In the genomic region with DNA sequence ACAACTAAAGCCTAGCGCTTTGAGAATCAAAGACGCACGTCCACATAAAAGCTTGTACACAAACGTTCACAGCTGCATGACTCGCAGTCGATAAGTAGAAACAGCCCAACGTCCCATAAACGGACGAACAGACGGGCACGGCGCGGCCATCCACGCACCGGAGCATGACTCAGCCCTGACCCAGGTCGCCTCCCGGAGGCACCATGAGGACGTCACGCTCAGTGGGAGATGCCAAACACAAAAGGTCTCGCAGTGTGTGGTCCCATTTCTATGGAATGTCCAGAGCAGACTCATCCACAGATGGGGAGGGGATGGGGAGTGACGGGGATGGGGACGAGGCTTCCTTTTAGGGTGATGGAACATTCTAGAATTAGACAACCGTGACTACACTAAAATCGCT, we compare ENCODE assay signal across 14 cellular contexts. TPM values are rescaled to one million over a fixed set of nuclear protein-coding genes. Genes with fewer than 3 reads are reported as not detected.
DNase-seq lines count a peak whose midpoint lies in the region; ATAC-seq and TF ChIP-seq lines count a peak whose summit lies in the region.
"Had no signal": no experiment of that assay in that cellular context is flagged by ENCODE, and none has a peak within 500 bp of the region (broad histone marks: within the 10 kb centered on the region; RNA-seq: fewer than 3 reads in every experiment).

No MANE protein-coding gene starts in this region.

- no peak for TF ChIP-seq POLR2A in IMR-90 (IDR thresholded peaks at IDR 0.05; ENCODE audit: low read depth, low read length)

- no peak overlapping the region for H3K56ac ChIP-seq in IMR-90 (ENCODE audit: extremely low read depth, insufficient read depth, low read length)

- no peak overlapping the region for H4K91ac ChIP-seq in IMR-90 (ENCODE audit: insufficient read depth, low read depth, low read length)

- POLR2A ChIA-PET in AG04450 (lab: Yijun Ruan, JAX) (no interaction called here), IMR-90 (lab: Charles Lee; ENCODE audit: unreplicated experiment) (no interaction called here)

- TF ChIP-seq RAD21 in IMR-90 (IDR thresholded peaks at IDR 0.05; ENCODE audit: low read length), result no peak

- TF ChIP-seq CTCF in AG04450 (IDR thresholded peaks at IDR 0.05; ENCODE audit: low read depth, low read length) (no peak), IMR-90 (conservative IDR thresholded peaks at IDR 0.05; ENCODE audit: low read depth, low read length) (no peak), kidney epithelial cell (IDR thresholded peaks at IDR 0.05; ENCODE audit: insufficient read depth, low read length, poor library complexity, severe bottlenecking) (no peak)

- in situ Hi-C loops in IMR-90 (cut with MboI; ENCODE audit: low sequenced_read_pairs), result no loop called here

- peak; percentile 43 for DNase-seq in AG04450 (ENCODE audit: low read depth, low spot score)
- peak; percentile 82 for DNase-seq in IMR-90
- DNase-seq in brain pericyte (ENCODE audit: low read depth, low spot score), result peak; percentile 99
- DNase-seq in kidney epithelial cell (ENCODE audit: low read depth), result peak; percentile 65
- DNase-seq in activated CD8-positive, alpha-beta memory T cell treated with anti-CD3 and anti-CD28 coated beads, Interleukin-2, amount 10 ng/mL, durations not matched to agents 7 days and 5 days, result no peak
- DNase-seq in HPDE6-E6E7 (ENCODE audit: extremely low spot score), result no peak
- DNase-seq: activated CD8-positive, alpha-beta T cell treated with anti-CD3 and anti-CD28 coated beads, Interleukin-2, amount 10 ng/mL, durations not matched to agents 7 days and 5 days; activated naive CD8-positive, alpha-beta T cell treated with anti-CD3 and anti-CD28 coated beads, Interleukin-2, amount 10 ng/mL, durations not matched to agents 7 days and 5 days; NCI-H1694; spleen; uterus had no signal

- ATAC-seq in IMR-90 (ENCODE audit: low read depth), result peak; percentile 42
- ATAC-seq in activated CD8-positive, alpha-beta memory T cell treated with anti-CD3 and anti-CD28 coated beads, Interleukin-2, amount 10 ng/mL, durations not matched to agents 7 days and 5 days, result no peak
- ATAC-seq in HG03025 (IDR thresholded peaks at IDR 0.05; ENCODE audit: low FRiP score, unreplicated experiment), result no peak
- ATAC-seq in GM18868 (IDR thresholded peaks at IDR 0.05; ENCODE audit: unreplicated experiment), result no peak
- ATAC-seq: activated CD8-positive, alpha-beta T cell treated with anti-CD3 and anti-CD28 coated beads, Interleukin-2, amount 10 ng/mL, durations not matched to agents 7 days and 5 days had no signal

- H2BK120ac ChIP-seq in IMR-90 (ENCODE audit: low read depth, low read length), result no peak overlapping the region

- no peak overlapping the region for H4K5ac ChIP-seq in IMR-90 (ENCODE audit: low read depth, low read length)

- H3K79me1 ChIP-seq in IMR-90 (ENCODE audit: low read depth in 1 of 2, low read length in 2 of 2), result peaks cover 0 to 7% of the 10 kb centered on the region in 2 experiments; a peak in 1 of 4 replicates

- peaks cover 2% of the 10 kb centered on the region for H3K4me1 Mint-ChIP-seq in activated CD8-positive, alpha-beta memory T cell treated with anti-CD3 and anti-CD28 coated beads, Interleukin-2, amount 10 ng/mL, durations not matched to agents 7 days and 5 days

- H3K27ac Mint-ChIP-seq in activated CD8-positive, alpha-beta memory T cell treated with anti-CD3 and anti-CD28 coated beads, Interleukin-2, amount 10 ng/mL, durations not matched to agents 7 days and 5 days, result no peak overlapping the region
- H3K27ac Mint-ChIP-seq: activated CD8-positive, alpha-beta T cell treated with anti-CD3 and anti-CD28 coated beads, Interleukin-2, amount 10 ng/mL, durations not matched to agents 7 days and 5 days; activated naive CD8-positive, alpha-beta T cell treated with anti-CD3 and anti-CD28 coated beads, Interleukin-2, amount 10 ng/mL, durations not matched to agents 7 days and 5 days had no signal

- H3K18ac ChIP-seq in IMR-90 (ENCODE audit: low read depth, low read length), result no peak overlapping the region

- no peak overlapping the region for H3K9ac ChIP-seq in IMR-90 (ENCODE audit: low read depth, low read length)

- H2BK15ac ChIP-seq in IMR-90 (ENCODE audit: low read depth, low read length), result no peak overlapping the region

- peaks cover 17% of the 10 kb centered on the region for H3K36me3 Mint-ChIP-seq in activated CD8-positive, alpha-beta memory T cell treated with anti-CD3 and anti-CD28 coated beads, Interleukin-2, amount 10 ng/mL, durations not matched to agents 7 days and 5 days

- H3K4me3 ChIP-seq in AG04450 (ENCODE audit: low read depth, low read length), result no peak overlapping the region
- no peak overlapping the region for H3K4me3 ChIP-seq in IMR-90 (ENCODE audit: insufficient read depth, low read depth, low read length)
- H3K4me3 ChIP-seq in kidney epithelial cell (ENCODE audit: low read depth, low read length), result no peak overlapping the region
- H3K4me3 ChIP-seq: spleen, uterus had no signal

- intact Hi-C loops in IMR-90 (cut with micrococcal nuclease), result no loop called here

- 82% methylated on average over 14 of the region's 24 CpGs; no CpG with 5 or more reads in 1 of the 2 experiments for WGBS in IMR-90 (ENCODE audit: extremely low coverage in 2 of 2, insufficient read length in 1 of 2), 2 experiments

- H3K23ac ChIP-seq in IMR-90 (ENCODE audit: low read depth, low read length), result no peak overlapping the region

- no TSS peak for BruUV-seq in IMR-90 (replicated peaks; lab: Mats Ljungman, UMichigan)

- peak overlapping the region; percentile 47 for H3K27ac ChIP-seq in AG04450 (ENCODE audit: low read depth, low read length)
- no peak overlapping the region for H3K27ac ChIP-seq in IMR-90 (ENCODE audit: insufficient read depth, low read length)
- H3K27ac ChIP-seq: spleen, uterus had no signal

- H2BK5ac ChIP-seq in IMR-90 (ENCODE audit: low read depth, low read length, poor library complexity, severe bottlenecking), result no peak overlapping the region

- H4K8ac ChIP-seq in IMR-90 (ENCODE audit: low read depth in 2 of 2, low read length in 2 of 2), result no peak overlapping the region

- H2AFZ ChIP-seq in IMR-90 (replicated peaks; ENCODE audit: low read length, poor library complexity), result peak overlapping the region; percentile 17

- H3K9me3 ChIP-seq in AG04450 (ENCODE audit: control insufficient read depth, insufficient read depth, low read length) (peaks cover 12% of the 10 kb centered on the region; the same call in 1 of the 2 replicates), IMR-90 (ENCODE audit: control insufficient read depth, insufficient read depth, low read length) (no peaks in the 10 kb centered on the region)
- H3K9me3 ChIP-seq: spleen, uterus had no signal

- no peak overlapping the region for H2AK9ac ChIP-seq in IMR-90 (replicated peaks; ENCODE audit: low read depth, low read length, poor library complexity)

- H2BK20ac ChIP-seq in IMR-90 (ENCODE audit: low read depth, low read length), result no peak overlapping the region

- CTCF ChIA-PET in AG04450 (lab: Charles Lee), result no interaction called here
- CTCF ChIA-PET in IMR-90 (lab: Yijun Ruan, JAX), result no interaction called here
- CTCF ChIA-PET in activated CD8-positive, alpha-beta memory T cell treated with anti-CD3 and anti-CD28 coated beads, Interleukin-2, amount 10 ng/mL, durations not matched to agents 7 days and 5 days (lab: Charles Lee), result interaction anchor here (1.4 to 2.2 kb wide), 2 partner anchors 32 to 40 kb away, joined by 3 to 10 read pairs; no protein-coding TSS in a partner anchor

- no peaks in the 10 kb centered on the region for H3K4me1 ChIP-seq in IMR-90 (ENCODE audit: control insufficient read depth, insufficient read depth, low read length)
- H3K4me1 ChIP-seq: uterus had no signal

- dilution Hi-C loops in IMR-90 (cut with HindIII; ENCODE audit: low sequenced_read_pairs, unreplicated experiment), result no loop called here

- H3K27me3 ChIP-seq in AG04450 (ENCODE audit: control insufficient read depth, insufficient read depth, low read length) (no peaks in the 10 kb centered on the region), IMR-90 (ENCODE audit: control insufficient read depth, insufficient read depth, low read length) (no peaks in the 10 kb centered on the region), kidney epithelial cell (ENCODE audit: control insufficient read depth, insufficient read depth, low read length) (no peaks in the 10 kb centered on the region)
- H3K27me3 ChIP-seq: spleen, uterus had no signal

- no peak overlapping the region for H3K4me2 ChIP-seq in IMR-90 (ENCODE audit: low read depth, low read length)

- H3K9me3 Mint-ChIP-seq in activated CD8-positive, alpha-beta memory T cell treated with anti-CD3 and anti-CD28 coated beads, Interleukin-2, amount 10 ng/mL, durations not matched to agents 7 days and 5 days (ENCODE audit: low read depth), result no peaks in the 10 kb centered on the region
- H3K9me3 Mint-ChIP-seq: activated naive CD8-positive, alpha-beta T cell treated with anti-CD3 and anti-CD28 coated beads, Interleukin-2, amount 10 ng/mL, durations not matched to agents 7 days and 5 days had no signal

- H3K27me3 Mint-ChIP-seq in activated CD8-positive, alpha-beta memory T cell treated with anti-CD3 and anti-CD28 coated beads, Interleukin-2, amount 10 ng/mL, durations not matched to agents 7 days and 5 days, result no peaks in the 10 kb centered on the region
- H3K27me3 Mint-ChIP-seq: activated naive CD8-positive, alpha-beta T cell treated with anti-CD3 and anti-CD28 coated beads, Interleukin-2, amount 10 ng/mL, durations not matched to agents 7 days and 5 days had no signal

- no peak overlapping the region for H3K4me3 Mint-ChIP-seq in activated CD8-positive, alpha-beta memory T cell treated with anti-CD3 and anti-CD28 coated beads, Interleukin-2, amount 10 ng/mL, durations not matched to agents 7 days and 5 days
- H3K4me3 Mint-ChIP-seq: activated CD8-positive, alpha-beta T cell treated with anti-CD3 and anti-CD28 coated beads, Interleukin-2, amount 10 ng/mL, durations not matched to agents 7 days and 5 days; activated naive CD8-positive, alpha-beta T cell treated with anti-CD3 and anti-CD28 coated beads, Interleukin-2, amount 10 ng/mL, durations not matched to agents 7 days and 5 days had no signal

- H3K36me3 ChIP-seq in IMR-90 (ENCODE audit: control insufficient read depth, insufficient read depth, low read length) (peaks cover 35% of the 10 kb centered on the region), kidney epithelial cell (ENCODE audit: control insufficient read depth, insufficient read depth, low read length) (no peaks in the 10 kb centered on the region)
- H3K36me3 ChIP-seq: uterus had no signal

- no peak overlapping the region for H3K14ac ChIP-seq in IMR-90 (replicated peaks; ENCODE audit: low read depth, low read length)

- H3K4ac ChIP-seq in IMR-90 (ENCODE audit: low read depth, low read length), result no peak overlapping the region

- H4K20me1 ChIP-seq in IMR-90 (ENCODE audit: insufficient read depth, low read length), result peaks cover 3% of the 10 kb centered on the region

- no peak overlapping the region for H2AK5ac ChIP-seq in IMR-90 (ENCODE audit: low read depth, low read length)

- no peaks in the 10 kb centered on the region for H3K9me1 ChIP-seq in IMR-90 (ENCODE audit: insufficient read depth, low read length)

RNA-seq across cellular contexts. Expression of gene POLRMT, which starts 9.4 kb away (rescaled TPM):
- polyA plus RNA-seq in AG04450 (2011; rRNA removed) (15.5 and 21.1 TPM in 2 replicates), IMR-90 (2012; rRNA removed) (29.6 and 44.6 TPM in 2 replicates)
- 40.1 and 63.1 TPM in 2 replicates for polyA minus RNA-seq in AG04450 (2011; rRNA and poly(A)+ RNA removed)
- total RNA-seq in IMR-90 (2012; rRNA removed) (9.9 and 10.3 TPM in 2 replicates), kidney epithelial cell (47.6 and 50.0 TPM in 2 replicates)
- 13.8 and 22.8 TPM in 2 replicates for polyA plus RNA-seq in IMR-90 (2012; cell fraction: cytosol; rRNA removed)
- 96.1 and 272 TPM in 2 replicates for polyA plus RNA-seq in IMR-90 (2012; cell fraction: nucleus; rRNA removed; ENCODE audit: low replicate concordance)
- total RNA-seq in activated CD8-positive, alpha-beta memory T cell treated with anti-CD3 and anti-CD28 coated beads, Interleukin-2, amount 10 ng/mL, durations not matched to agents 7 days and 5 days, result 10 to 100 TPM; 65.0 to 68.1 TPM

RNA-seq across cellular contexts. Expression of gene FGF22, which starts 15.7 kb away (rescaled TPM):
- polyA plus RNA-seq in AG04450 (2011; rRNA removed) (not detected in 2 replicates), IMR-90 (2012; rRNA removed) (0.14 and 0.24 TPM in 2 replicates)
- polyA minus RNA-seq in AG04450 (2011; rRNA and poly(A)+ RNA removed), result not detected in 2 replicates
- total RNA-seq in IMR-90 (2012; rRNA removed) (not detected in 2 replicates), kidney epithelial cell (not detected in 2 replicates)
- 0.21 and 0.22 TPM in 2 replicates for polyA plus RNA-seq in IMR-90 (2012; cell fraction: cytosol; rRNA removed)
- polyA plus RNA-seq in IMR-90 (2012; cell fraction: nucleus; rRNA removed; ENCODE audit: low replicate concordance), result 0.40 and 2.1 TPM in 2 replicates
- total RNA-seq in activated CD8-positive, alpha-beta memory T cell treated with anti-CD3 and anti-CD28 coated beads, Interleukin-2, amount 10 ng/mL, durations not matched to agents 7 days and 5 days, result not detected
- total RNA-seq: activated CD8-positive, alpha-beta T cell treated with anti-CD3 and anti-CD28 coated beads, Interleukin-2, amount 10 ng/mL, durations not matched to agents 7 days and 5 days; T-helper 2 cell treated with Interferon-gamma antibody and Interleukin-4, amounts not matched to agents 100 ng/mL and 5 ng/mL, for 36 hours had no signal

RNA-seq across cellular contexts. Expression of gene HCN2, which starts 34.3 kb away (rescaled TPM):
- polyA plus RNA-seq in AG04450 (2011; rRNA removed), result 0.33 and 0.58 TPM in 2 replicates
- polyA minus RNA-seq in AG04450 (2011; rRNA and poly(A)+ RNA removed), result 1.2 and 2.1 TPM in 2 replicates
- total RNA-seq in IMR-90 (2012; rRNA removed), result 0.56 and 0.72 TPM in 2 replicates
- polyA plus RNA-seq in IMR-90 (2012; rRNA removed), result 2.0 and 2.6 TPM in 2 replicates
- 1.5 and 5.2 TPM in 2 replicates for polyA plus RNA-seq in IMR-90 (2012; cell fraction: cytosol; rRNA removed)
- 1.3 and 4.0 TPM in 2 replicates for polyA plus RNA-seq in IMR-90 (2012; cell fraction: nucleus; rRNA removed; ENCODE audit: low replicate concordance)
- total RNA-seq in kidney epithelial cell, result 0.13 and 0.48 TPM in 2 replicates
- under 1 TPM; 0.67 to 0.75 TPM for total RNA-seq in activated CD8-positive, alpha-beta memory T cell treated with anti-CD3 and anti-CD28 coated beads, Interleukin-2, amount 10 ng/mL, durations not matched to agents 7 days and 5 days

RNA-seq across cellular contexts. Expression of gene RNF126, which starts 39.0 kb away (rescaled TPM):
- polyA plus RNA-seq in AG04450 (2011; rRNA removed) (1.7 and 3.1 TPM in 2 replicates), IMR-90 (2012; rRNA removed) (25.8 and 27.4 TPM in 2 replicates)
- polyA minus RNA-seq in AG04450 (2011; rRNA and poly(A)+ RNA removed), result 1.7 and 2.0 TPM in 2 replicates
- total RNA-seq in IMR-90 (2012; rRNA removed) (7.0 and 8.6 TPM in 2 replicates), kidney epithelial cell (77.6 and 107 TPM in 2 replicates)
- polyA plus RNA-seq in IMR-90 (2012; cell fraction: cytosol; rRNA removed), result 32.5 and 45.6 TPM in 2 replicates
- 38.8 and 87.7 TPM in 2 replicates for polyA plus RNA-seq in IMR-90 (2012; cell fraction: nucleus; rRNA removed; ENCODE audit: low replicate concordance)
- total RNA-seq in activated CD8-positive, alpha-beta memory T cell treated with anti-CD3 and anti-CD28 coated beads, Interleukin-2, amount 10 ng/mL, durations not matched to agents 7 days and 5 days, result 10 to 100 TPM; 76.9 to 83.0 TPM

RNA-seq across cellular contexts. Expression of gene BSG, which starts 51.6 kb away (rescaled TPM):
- polyA plus RNA-seq in AG04450 (2011; rRNA removed), result 404 and 515 TPM in 2 replicates
- polyA minus RNA-seq in AG04450 (2011; rRNA and poly(A)+ RNA removed), result 165 and 222 TPM in 2 replicates
- 129 and 130 TPM in 2 replicates for total RNA-seq in IMR-90 (2012; rRNA removed)
- polyA plus RNA-seq in IMR-90 (2012; rRNA removed), result 698 and 994 TPM in 2 replicates
- 596 and 943 TPM in 2 replicates for polyA plus RNA-seq in IMR-90 (2012; cell fraction: cytosol; rRNA removed)
- 294 and 438 TPM in 2 replicates for polyA plus RNA-seq in IMR-90 (2012; cell fraction: nucleus; rRNA removed; ENCODE audit: low replicate concordance)
- 838 and 979 TPM in 2 replicates for total RNA-seq in kidney epithelial cell
- total RNA-seq in activated CD8-positive, alpha-beta memory T cell treated with anti-CD3 and anti-CD28 coated beads, Interleukin-2, amount 10 ng/mL, durations not matched to agents 7 days and 5 days, result 100 to 1,000 TPM; 206 to 225 TPM

Comparison
In these comparisons a context has a peak if more than half of its experiments do, and no peak if none do; other contexts are left out.
1. DNase-seq: peak in AG04450 (single experiment), IMR-90 (single experiment), brain pericyte (single experiment) and kidney epithelial cell (single experiment); none in activated CD8-positive, alpha-beta memory T cell treated with anti-CD3 and anti-CD28 coated beads, Interleukin-2, amount 10 ng/mL, durations not matched to agents 7 days and 5 days (single experiment) and HPDE6-E6E7 (single experiment).